ENCODE assay signal across 8 cellular contexts in the genomic region with DNA sequence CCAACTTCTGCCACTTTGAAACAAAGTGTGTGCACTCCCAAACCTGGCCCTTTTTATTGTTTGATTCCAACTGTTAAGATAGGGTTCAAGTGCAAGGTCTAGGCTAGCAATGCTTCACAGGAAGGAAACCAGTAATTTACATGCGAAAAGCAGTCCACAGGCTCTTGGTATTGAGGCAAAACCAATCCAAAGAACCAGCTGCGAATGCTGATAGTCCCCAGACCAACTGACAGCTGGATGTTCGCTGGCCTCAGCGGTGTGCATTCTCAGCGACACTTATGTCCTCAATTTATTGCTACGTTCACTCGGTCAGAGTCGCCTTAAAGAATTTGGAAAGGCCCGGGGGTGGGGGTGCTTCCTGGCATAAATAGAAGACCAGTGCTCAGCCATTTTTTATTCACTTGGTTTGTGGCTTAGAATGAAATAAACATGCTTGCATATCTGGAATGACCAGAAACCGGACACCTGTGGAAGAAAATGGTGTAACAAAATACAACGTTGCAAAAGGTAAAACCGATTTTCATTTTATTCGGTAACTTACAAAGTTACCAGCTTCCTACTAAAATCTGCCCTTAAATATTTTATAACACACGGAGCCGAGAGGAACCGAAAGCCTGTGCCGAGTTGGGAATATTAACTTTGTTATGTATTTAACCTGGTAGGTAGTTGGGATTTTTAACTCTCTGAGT. TPM values are rescaled to one million over a fixed set of nuclear protein-coding genes. Genes with fewer than 3 reads are reported as not detected.
DNase-seq lines count a peak whose midpoint lies in the region; ATAC-seq and TF ChIP-seq lines count a peak whose summit lies in the region.

No MANE protein-coding gene starts in this region.

- H3F3A ChIP-seq in smooth muscle cell (ENCODE audit: low read depth) = peaks cover 5% of the 10 kb centered on the region

- H3K4me3 ChIP-seq in iPS-18a (ENCODE audit: low read length) (peak overlapping the region; percentile 74), smooth muscle cell (peak overlapping the region; percentile 49)

- H2AFZ ChIP-seq in smooth muscle cell (ENCODE audit: low read depth) = peak overlapping the region; percentile 50

- H3K9ac ChIP-seq in iPS-18a (ENCODE audit: low read length) (no peak overlapping the region), smooth muscle cell (ENCODE audit: low read depth) (no peak overlapping the region)

- no peak for ATAC-seq in activated CD8-positive, alpha-beta memory T cell treated with anti-CD3 and anti-CD28 coated beads, Interleukin-2, amount 10 ng/mL, durations not matched to agents 7 days and 5 days

- no peak overlapping the region for H3K27ac ChIP-seq in iPS-18a (ENCODE audit: low read length)
- peak overlapping the region; percentile 17 for H3K27ac ChIP-seq in smooth muscle cell (ENCODE audit: low read depth)

- no peaks in the 10 kb centered on the region for H3K79me2 ChIP-seq in smooth muscle cell (ENCODE audit: low read depth)

- intact Hi-C loops in posterior vena cava (cut with DNase I) = no loop called here

- H3K27ac Mint-ChIP-seq in activated CD8-positive, alpha-beta memory T cell treated with anti-CD3 and anti-CD28 coated beads, Interleukin-2, amount 10 ng/mL, durations not matched to agents 7 days and 5 days = peak overlapping the region; percentile 94
- H3K27ac Mint-ChIP-seq in activated naive CD4-positive, alpha-beta T cell treated with anti-CD3 and anti-CD28 coated beads, Interleukin-2, amount 50 U/mL, for 24 hours = peak overlapping the region; percentile 23

- H3K4me2 ChIP-seq in smooth muscle cell = peak overlapping the region; percentile 81

- H3K9me3 Mint-ChIP-seq in activated CD8-positive, alpha-beta memory T cell treated with anti-CD3 and anti-CD28 coated beads, Interleukin-2, amount 10 ng/mL, durations not matched to agents 7 days and 5 days (ENCODE audit: low read depth) = no peaks in the 10 kb centered on the region
- no peaks in the 10 kb centered on the region for H3K9me3 Mint-ChIP-seq in activated naive CD4-positive, alpha-beta T cell treated with anti-CD3 and anti-CD28 coated beads, Interleukin-2, amount 50 U/mL, for 24 hours

- peak; percentile 56 for DNase-seq in activated CD8-positive, alpha-beta memory T cell treated with anti-CD3 and anti-CD28 coated beads, Interleukin-2, amount 10 ng/mL, durations not matched to agents 7 days and 5 days
- no peak for DNase-seq in activated CD8-positive, alpha-beta memory T cell treated with anti-CD3 and anti-CD28 coated beads for 24 hours
- peak; percentile 74 for DNase-seq in NAMALWA (ENCODE audit: low spot score)
- no peak for DNase-seq in smooth muscle cell (lab: John Stamatoyannopoulos, UW; ENCODE audit: unreplicated experiment)
- no peak for DNase-seq in posterior vena cava (ENCODE audit: low spot score)
- DNase-seq in GM10266 (ENCODE audit: extremely low spot score) = no peak

- H4K20me1 ChIP-seq in smooth muscle cell (ENCODE audit: low read depth) = no peaks in the 10 kb centered on the region

- H3K36me3 Mint-ChIP-seq in activated CD8-positive, alpha-beta memory T cell treated with anti-CD3 and anti-CD28 coated beads, Interleukin-2, amount 10 ng/mL, durations not matched to agents 7 days and 5 days = peaks cover 2% of the 10 kb centered on the region
- H3K36me3 Mint-ChIP-seq in activated naive CD4-positive, alpha-beta T cell treated with anti-CD3 and anti-CD28 coated beads, Interleukin-2, amount 50 U/mL, for 24 hours = no peaks in the 10 kb centered on the region

- CTCF ChIA-PET in activated CD8-positive, alpha-beta memory T cell treated with anti-CD3 and anti-CD28 coated beads, Interleukin-2, amount 10 ng/mL, durations not matched to agents 7 days and 5 days (lab: Charles Lee) = no interaction called here

- H3K4me1 Mint-ChIP-seq in activated CD8-positive, alpha-beta memory T cell treated with anti-CD3 and anti-CD28 coated beads, Interleukin-2, amount 10 ng/mL, durations not matched to agents 7 days and 5 days = peaks cover 43% of the 10 kb centered on the region
- peaks cover 53% of the 10 kb centered on the region for H3K4me1 Mint-ChIP-seq in activated naive CD4-positive, alpha-beta T cell treated with anti-CD3 and anti-CD28 coated beads, Interleukin-2, amount 50 U/mL, for 24 hours

- WGBS in smooth muscle cell (ENCODE audit: low lambda C conversion rate) = 8% methylated on average over 17 of the region's 17 CpGs

- no peak for TF ChIP-seq CTCF in smooth muscle cell (IDR thresholded peaks at IDR 0.05; ENCODE audit: borderline replicate concordance, insufficient read depth, poor library complexity, severe bottlenecking)
- no peak for TF ChIP-seq CTCF in GM10266 (IDR thresholded peaks at IDR 0.05; ENCODE audit: control insufficient read depth, insufficient read depth, low read depth, missing control alignments)

- no peaks in the 10 kb centered on the region for H3K9me3 ChIP-seq in iPS-18a (ENCODE audit: control insufficient read depth, low read depth, low read length)
- H3K9me3 ChIP-seq in smooth muscle cell (replicated peaks; ENCODE audit: low read depth) = no peaks in the 10 kb centered on the region

- no peaks in the 10 kb centered on the region for H3K27me3 Mint-ChIP-seq in activated CD8-positive, alpha-beta memory T cell treated with anti-CD3 and anti-CD28 coated beads, Interleukin-2, amount 10 ng/mL, durations not matched to agents 7 days and 5 days
- no peaks in the 10 kb centered on the region for H3K27me3 Mint-ChIP-seq in activated naive CD4-positive, alpha-beta T cell treated with anti-CD3 and anti-CD28 coated beads, Interleukin-2, amount 50 U/mL, for 24 hours

- H3K4me3 Mint-ChIP-seq in activated CD8-positive, alpha-beta memory T cell treated with anti-CD3 and anti-CD28 coated beads, Interleukin-2, amount 10 ng/mL, durations not matched to agents 7 days and 5 days = peak overlapping the region; percentile 78
- peak overlapping the region; percentile 88 for H3K4me3 Mint-ChIP-seq in activated naive CD4-positive, alpha-beta T cell treated with anti-CD3 and anti-CD28 coated beads, Interleukin-2, amount 50 U/mL, for 24 hours

- no peaks in the 10 kb centered on the region for H3K36me3 ChIP-seq in iPS-18a (ENCODE audit: control insufficient read depth, low read depth, low read length)
- H3K36me3 ChIP-seq in smooth muscle cell (ENCODE audit: low read depth) = no peaks in the 10 kb centered on the region

- H3K27me3 ChIP-seq in iPS-18a (ENCODE audit: control insufficient read depth, insufficient read depth, low read length) (peaks cover 81% of the 10 kb centered on the region), smooth muscle cell (ENCODE audit: low read depth) (peaks cover 33% of the 10 kb centered on the region)

- peaks cover 24% of the 10 kb centered on the region for H3K4me1 ChIP-seq in iPS-18a (ENCODE audit: control insufficient read depth, low read depth, low read length)
- peaks cover 17% of the 10 kb centered on the region for H3K4me1 ChIP-seq in smooth muscle cell (ENCODE audit: low read depth)

RNA-seq across cellular contexts. Expression of gene CPT1A, which starts 1.6 kb away (rescaled TPM):
- 10 to 100 TPM; 36.4 to 46.1 TPM for total RNA-seq in activated CD8-positive, alpha-beta memory T cell treated with anti-CD3 and anti-CD28 coated beads, Interleukin-2, amount 10 ng/mL, durations not matched to agents 7 days and 5 days
- total RNA-seq in smooth muscle cell (1.7 and 1.9 TPM in 2 replicates), posterior vena cava (100 to 1,000 TPM in 1 of 2 donors, 10 to 100 TPM in 1; 62.3 to 127 TPM)
- polyA plus RNA-seq in smooth muscle cell = 0.24 and 0.98 TPM in 2 replicates

Comparison
In these comparisons a context has a peak if more than half of its experiments do, and no peak if none do; other contexts are left out.
1. DNase-seq: peak in activated CD8-positive, alpha-beta memory T cell treated with anti-CD3 and anti-CD28 coated beads, Interleukin-2, amount 10 ng/mL, durations not matched to agents 7 days and 5 days (single experiment) and NAMALWA (single experiment); none in activated CD8-positive, alpha-beta memory T cell treated with anti-CD3 and anti-CD28 coated beads for 24 hours (single experiment), smooth muscle cell (single experiment), posterior vena cava (single experiment) and GM10266 (single experiment).
2. RNA of gene CPT1A, which starts 1.6 kb away (total RNA-seq): 62.3 to 127 TPM in posterior vena cava and 36.4 to 46.1 TPM in activated CD8-positive, alpha-beta memory T cell treated with anti-CD3 and anti-CD28 coated beads, Interleukin-2, amount 10 ng/mL, durations not matched to agents 7 days and 5 days; 1.7 to 1.9 TPM in smooth muscle cell; every median in the first group is over 10 times any median in the second.